8 cellular contexts compared by ENCODE assay signal in the genomic region with DNA sequence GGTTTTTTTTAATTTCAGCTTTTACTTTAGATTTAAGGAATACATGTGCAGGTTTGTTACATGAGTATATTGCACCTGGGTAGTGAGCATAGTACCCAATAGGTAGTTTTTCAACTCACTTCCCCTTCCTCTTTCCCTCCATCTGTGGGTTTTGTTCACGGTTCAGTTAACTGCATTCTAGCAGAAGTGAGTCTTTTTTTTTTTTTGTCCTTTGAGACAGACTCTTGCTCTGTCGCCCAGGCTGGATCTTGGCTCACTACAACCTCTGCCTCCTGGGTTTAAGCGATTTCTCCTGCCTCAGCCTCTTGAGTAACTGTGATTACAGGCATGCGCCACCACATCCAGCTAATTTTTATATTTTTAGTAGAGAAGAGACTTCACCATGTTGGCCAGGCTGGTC. TPM values are rescaled to one million over a fixed set of nuclear protein-coding genes. Genes with fewer than 3 reads are reported as not detected.
A peak's percentile ranks its signal among the peaks of the same experiment; 100 is the strongest.
DNase-seq lines count a peak whose midpoint lies in the region; ATAC-seq and TF ChIP-seq lines count a peak whose summit lies in the region.

No MANE protein-coding gene starts in this region.

- H3K4me3 Mint-ChIP-seq in activated naive CD8-positive, alpha-beta T cell treated with anti-CD3 and anti-CD28 coated beads, Interleukin-2, amount 10 ng/mL, durations not matched to agents 7 days and 5 days: peak overlapping the region; percentile 71
- no peak overlapping the region for H3K4me3 Mint-ChIP-seq in mesothelial cell of epicardium

- H3K27ac ChIP-seq in substantia nigra (ENCODE audit: low read depth, low read length, poor library complexity, severe bottlenecking): no peak overlapping the region

- peaks cover 38% of the 10 kb centered on the region for H3K4me1 Mint-ChIP-seq in activated naive CD8-positive, alpha-beta T cell treated with anti-CD3 and anti-CD28 coated beads, Interleukin-2, amount 10 ng/mL, durations not matched to agents 7 days and 5 days
- H3K4me1 Mint-ChIP-seq in mesothelial cell of epicardium: no peaks in the 10 kb centered on the region

- ATAC-seq in GM19467 (IDR thresholded peaks at IDR 0.05; ENCODE audit: unreplicated experiment) (peak; percentile 73), HG03460 (IDR thresholded peaks at IDR 0.05; ENCODE audit: unreplicated experiment) (peak; percentile 88)
- ATAC-seq in activated naive CD8-positive, alpha-beta T cell treated with anti-CD3 and anti-CD28 coated beads, Interleukin-2, amount 10 ng/mL, durations not matched to agents 7 days and 5 days (ENCODE audit: low read depth): peak; percentile 63
- ATAC-seq in activated CD4-positive, CD25-positive, alpha-beta regulatory T cell treated with anti-CD3 and anti-CD28 coated beads, Interleukin-2, amount 50 U/mL, for 24 hours: no peak

- no peak for TF ChIP-seq CTCF in mesothelial cell of epicardium (IDR thresholded peaks at IDR 0.05; ENCODE audit: unreplicated experiment)

- H3K27me3 Mint-ChIP-seq in activated naive CD8-positive, alpha-beta T cell treated with anti-CD3 and anti-CD28 coated beads, Interleukin-2, amount 10 ng/mL, durations not matched to agents 7 days and 5 days: no peaks in the 10 kb centered on the region
- no peaks in the 10 kb centered on the region for H3K27me3 Mint-ChIP-seq in mesothelial cell of epicardium (ENCODE audit: low read depth)

- DNase-seq in DMS79 (lab: John Stamatoyannopoulos, UW): peak; percentile 15
- no peak for DNase-seq in activated naive CD8-positive, alpha-beta T cell treated with anti-CD3 and anti-CD28 coated beads, Interleukin-2, amount 10 ng/mL, durations not matched to agents 7 days and 5 days
- no peak for DNase-seq in substantia nigra (lab: John Stamatoyannopoulos, UW)
- DNase-seq in mesothelial cell of epicardium (ENCODE audit: low spot score in 2 of 2, unreplicated experiment in 2 of 2): no peak
- DNase-seq in stimulated activated naive CD4-positive, alpha-beta T cell treated with Interleukin-2 at 50 U/mL for 16 hours (lab: John Stamatoyannopoulos, UW): no peak

- H3K9me3 Mint-ChIP-seq in activated naive CD8-positive, alpha-beta T cell treated with anti-CD3 and anti-CD28 coated beads, Interleukin-2, amount 10 ng/mL, durations not matched to agents 7 days and 5 days: no peaks in the 10 kb centered on the region
- no peaks in the 10 kb centered on the region for H3K9me3 Mint-ChIP-seq in mesothelial cell of epicardium

- H3K27ac Mint-ChIP-seq in activated naive CD8-positive, alpha-beta T cell treated with anti-CD3 and anti-CD28 coated beads, Interleukin-2, amount 10 ng/mL, durations not matched to agents 7 days and 5 days: peak overlapping the region; percentile 87
- H3K27ac Mint-ChIP-seq in mesothelial cell of epicardium: no peak overlapping the region

- POLR2A ChIA-PET in activated naive CD8-positive, alpha-beta T cell treated with anti-CD3 and anti-CD28 coated beads, Interleukin-2, amount 10 ng/mL, durations not matched to agents 7 days and 5 days (lab: Charles Lee): interaction anchor here (1.1 to 2.0 kb wide), 2 partner anchors 9 to 25 kb away, joined by 4 to 9 read pairs; partner anchors contain the start of gene UBR2

- peaks cover 16% of the 10 kb centered on the region for H3K36me3 Mint-ChIP-seq in activated naive CD8-positive, alpha-beta T cell treated with anti-CD3 and anti-CD28 coated beads, Interleukin-2, amount 10 ng/mL, durations not matched to agents 7 days and 5 days
- peaks cover 13% of the 10 kb centered on the region for H3K36me3 Mint-ChIP-seq in mesothelial cell of epicardium

RNA-seq across cellular contexts. Expression of gene UBR2, which starts 8.7 kb away (rescaled TPM):
- total RNA-seq in activated naive CD8-positive, alpha-beta T cell treated with anti-CD3 and anti-CD28 coated beads, Interleukin-2, amount 10 ng/mL, durations not matched to agents 7 days and 5 days: 10 to 100 TPM; 37.2 to 38.6 TPM
- 26.8 to 28.4 TPM (median 28.2 TPM) in 3 replicates for total RNA-seq in mesothelial cell of epicardium

Comparison
In these comparisons a context has a peak if more than half of its experiments do, and no peak if none do; other contexts are left out.
1. ATAC-seq: peak in GM19467 (single experiment), HG03460 (single experiment) and activated naive CD8-positive, alpha-beta T cell treated with anti-CD3 and anti-CD28 coated beads, Interleukin-2, amount 10 ng/mL, durations not matched to agents 7 days and 5 days (single experiment); none in activated CD4-positive, CD25-positive, alpha-beta regulatory T cell treated with anti-CD3 and anti-CD28 coated beads, Interleukin-2, amount 50 U/mL, for 24 hours (0 of 2).